1 cellular context compared by ENCODE assay signal in the genomic region with DNA sequence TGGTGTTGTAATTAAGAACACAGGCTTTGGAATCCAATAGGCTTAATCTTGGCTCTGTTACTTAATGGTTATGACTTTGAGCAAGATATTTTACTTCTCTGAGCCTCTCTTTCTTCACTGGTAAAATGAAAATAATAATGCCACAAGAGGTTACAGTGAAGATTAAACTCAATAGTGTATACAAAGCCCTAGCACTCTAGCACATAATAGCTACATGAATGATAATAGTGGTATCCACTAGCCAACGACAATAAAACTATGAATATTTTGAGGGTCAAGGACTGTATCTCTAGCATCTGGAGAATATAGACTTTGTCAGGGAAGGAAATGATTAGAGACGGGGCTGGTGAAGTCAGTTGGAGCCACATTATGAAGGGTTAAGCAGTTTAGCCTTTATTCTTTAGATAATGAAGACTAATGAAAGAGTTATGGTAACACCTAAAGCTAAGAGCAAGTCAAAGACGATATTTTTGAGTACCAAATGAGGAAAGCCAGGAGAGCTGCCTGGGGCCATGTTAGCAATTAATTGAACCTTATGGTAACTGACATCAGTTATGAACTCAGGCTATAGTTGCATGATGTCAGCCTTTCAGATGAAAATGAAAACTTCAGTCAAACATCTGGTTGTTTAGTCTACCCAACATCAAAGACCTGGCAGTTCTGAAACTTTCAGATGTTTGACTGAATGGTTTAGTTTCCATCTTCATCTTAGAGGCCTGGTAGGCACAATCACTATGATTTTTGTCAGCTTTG.
TF ChIP-seq lines count a peak whose summit lies in the region.

No MANE protein-coding gene starts in this region.

TF ChIP-seq in SK-N-SH treated with all-trans-retinoic acid at 6 μM for 48 hours, 23 proteins besides CTCF, POLR2A, EP300 and RAD21 (continued from another document):
- TF ChIP-seq, protein P1, sequence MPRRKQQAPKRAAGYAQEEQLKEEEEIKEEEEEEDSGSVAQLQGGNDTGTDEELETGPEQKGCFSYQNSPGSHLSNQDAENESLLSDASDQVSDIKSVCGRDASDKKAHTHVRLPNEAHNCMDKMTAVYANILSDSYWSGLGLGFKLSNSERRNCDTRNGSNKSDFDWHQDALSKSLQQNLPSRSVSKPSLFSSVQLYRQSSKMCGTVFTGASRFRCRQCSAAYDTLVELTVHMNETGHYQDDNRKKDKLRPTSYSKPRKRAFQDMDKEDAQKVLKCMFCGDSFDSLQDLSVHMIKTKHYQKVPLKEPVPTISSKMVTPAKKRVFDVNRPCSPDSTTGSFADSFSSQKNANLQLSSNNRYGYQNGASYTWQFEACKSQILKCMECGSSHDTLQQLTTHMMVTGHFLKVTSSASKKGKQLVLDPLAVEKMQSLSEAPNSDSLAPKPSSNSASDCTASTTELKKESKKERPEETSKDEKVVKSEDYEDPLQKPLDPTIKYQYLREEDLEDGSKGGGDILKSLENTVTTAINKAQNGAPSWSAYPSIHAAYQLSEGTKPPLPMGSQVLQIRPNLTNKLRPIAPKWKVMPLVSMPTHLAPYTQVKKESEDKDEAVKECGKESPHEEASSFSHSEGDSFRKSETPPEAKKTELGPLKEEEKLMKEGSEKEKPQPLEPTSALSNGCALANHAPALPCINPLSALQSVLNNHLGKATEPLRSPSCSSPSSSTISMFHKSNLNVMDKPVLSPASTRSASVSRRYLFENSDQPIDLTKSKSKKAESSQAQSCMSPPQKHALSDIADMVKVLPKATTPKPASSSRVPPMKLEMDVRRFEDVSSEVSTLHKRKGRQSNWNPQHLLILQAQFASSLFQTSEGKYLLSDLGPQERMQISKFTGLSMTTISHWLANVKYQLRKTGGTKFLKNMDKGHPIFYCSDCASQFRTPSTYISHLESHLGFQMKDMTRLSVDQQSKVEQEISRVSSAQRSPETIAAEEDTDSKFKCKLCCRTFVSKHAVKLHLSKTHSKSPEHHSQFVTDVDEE (CRISPR knock-in tag; IDR thresholded peaks at IDR 0.05) = no peak
- TF ChIP-seq, protein P2, sequence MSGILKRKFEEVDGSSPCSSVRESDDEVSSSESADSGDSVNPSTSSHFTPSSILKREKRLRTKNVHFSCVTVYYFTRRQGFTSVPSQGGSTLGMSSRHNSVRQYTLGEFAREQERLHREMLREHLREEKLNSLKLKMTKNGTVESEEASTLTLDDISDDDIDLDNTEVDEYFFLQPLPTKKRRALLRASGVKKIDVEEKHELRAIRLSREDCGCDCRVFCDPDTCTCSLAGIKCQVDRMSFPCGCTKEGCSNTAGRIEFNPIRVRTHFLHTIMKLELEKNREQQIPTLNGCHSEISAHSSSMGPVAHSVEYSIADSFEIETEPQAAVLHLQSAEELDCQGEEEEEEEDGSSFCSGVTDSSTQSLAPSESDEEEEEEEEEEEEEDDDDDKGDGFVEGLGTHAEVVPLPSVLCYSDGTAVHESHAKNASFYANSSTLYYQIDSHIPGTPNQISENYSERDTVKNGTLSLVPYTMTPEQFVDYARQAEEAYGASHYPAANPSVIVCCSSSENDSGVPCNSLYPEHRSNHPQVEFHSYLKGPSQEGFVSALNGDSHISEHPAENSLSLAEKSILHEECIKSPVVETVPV (CRISPR knock-in tag; IDR thresholded peaks at IDR 0.05) = no peak
- TF ChIP-seq ZC3H10 (CRISPR knock-in tag; IDR thresholded peaks at IDR 0.05) = no peak
TF ChIP-seq in SK-N-SH treated with all-trans-retinoic acid at 6 μM for 48 hours: peak in this region for 0.
